ENCODE assay signal across 28 cellular contexts in genomic region chrX:32744906-32745305, GRCh38.
DNase-seq lines count a peak whose midpoint lies in the region; ATAC-seq, FAIRE-seq and TF ChIP-seq lines count a peak whose summit lies in the region.
"Had no signal": no experiment of that assay in that cellular context is flagged by ENCODE, and none has a peak within 500 bp of the region (broad histone marks: within the 10 kb centered on the region; RNA-seq: fewer than 3 reads in every experiment).

No MANE protein-coding gene starts in this region.

- TF ChIP-seq POLR2A in breast epithelium (IDR thresholded peaks at IDR 0.05) = no peak
- TF ChIP-seq POLR2A in endothelial cell of umbilical vein (IDR thresholded peaks at IDR 0.05; ENCODE audit: low read depth, low read length) = no peak

- no peak overlapping the region for H3K4me2 ChIP-seq in endothelial cell of umbilical vein (ENCODE audit: insufficient read depth, low read length)

- H3K9me3 ChIP-seq in breast epithelium = no peaks in the 10 kb centered on the region
- no peaks in the 10 kb centered on the region for H3K9me3 ChIP-seq in endothelial cell of umbilical vein (replicated peaks; ENCODE audit: control insufficient read depth, insufficient read depth, low read length)
- no peaks in the 10 kb centered on the region for H3K9me3 ChIP-seq in psoas muscle
- H3K9me3 ChIP-seq: BE2C, SJSA1 had no signal

- no peak overlapping the region for H3K9ac ChIP-seq in endothelial cell of umbilical vein (replicated peaks; ENCODE audit: extremely low read depth, insufficient read depth, low read length)

- POLR2A ChIA-PET in MCF 10A (lab: Yijun Ruan, JAX) = interaction anchor here (0.6 kb wide), 1 partner anchor 97 kb away, joined by 3 read pairs; no protein-coding TSS in a partner anchor
- POLR2A ChIA-PET in endothelial cell of umbilical vein (lab: Charles Lee) = no interaction called here

- H3K27ac ChIP-seq in breast epithelium (no peak overlapping the region), endothelial cell of umbilical vein (ENCODE audit: insufficient read depth, low read depth, low read length) (no peak overlapping the region), psoas muscle (peak overlapping the region; percentile 5)
- H3K27ac ChIP-seq: 22Rv1, SJSA1 had no signal

- dilution Hi-C loops in endothelial cell of umbilical vein (cut with MboI; ENCODE audit: extremely low pct_ligation_motif_present, low sequenced_read_pairs) = no loop called here

- H3K27me3 ChIP-seq in breast epithelium (peaks cover 0 to 2% of the 10 kb centered on the region in 2 donors), endothelial cell of umbilical vein (ENCODE audit: control insufficient read depth in 2 of 2, insufficient read depth in 2 of 2, low read length in 2 of 2) (no peaks in the 10 kb centered on the region), psoas muscle (ENCODE audit: insufficient read depth in 3 of 3, low read length in 2 of 3) (no peaks in the 10 kb centered on the region)
- H3K27me3 ChIP-seq: BE2C, SJSA1 had no signal

- H4K20me1 ChIP-seq in endothelial cell of umbilical vein (replicated peaks; ENCODE audit: control insufficient read depth, extremely low read depth, insufficient read depth, low read length) = no peaks in the 10 kb centered on the region

- intact Hi-C loops in MCF 10A (cut with micrococcal nuclease) (no loop called here), breast epithelium (cut with DNase I; ENCODE audit: low total_unique reads) (no loop called here), endothelial cell of umbilical vein (cut with micrococcal nuclease) (no loop called here), psoas muscle (cut with DNase I) (loop anchor here in 1 of 2 donors (5.0 kb wide), 1 partner anchor 1192 kb away; no protein-coding TSS in a partner anchor), posterior vena cava (cut with DNase I) (no loop called here), Right ventricle myocardium inferior (cut with DNase I) (no loop called here)

- no peak overlapping the region for H3K27ac Mint-ChIP-seq in MCF 10A (ENCODE audit: low read depth, unreplicated experiment)
- H3K27ac Mint-ChIP-seq in stimulated activated memory B cell treated with anti-CD40 and anti-IgM and Interleukin-4, amounts not matched to agents 10 μg/mL and 1 μg/mL and 100 μg/mL, for 72 hours = no peak overlapping the region
- H3K27ac Mint-ChIP-seq: CD14-positive monocyte; CD8-positive, alpha-beta memory T cell had no signal

- H3K9me1 ChIP-seq in endothelial cell of umbilical vein (replicated peaks; ENCODE audit: control insufficient read depth, extremely low read depth, insufficient read depth, low read length) = no peaks in the 10 kb centered on the region

- peaks cover 0 to 4% of the 10 kb centered on the region in 2 donors for H3K4me1 ChIP-seq in breast epithelium
- H3K4me1 ChIP-seq in endothelial cell of umbilical vein (ENCODE audit: control insufficient read depth, extremely low read depth, insufficient read depth, low read length) = peaks cover 5% of the 10 kb centered on the region
- no peaks in the 10 kb centered on the region for H3K4me1 ChIP-seq in psoas muscle
- H3K4me1 ChIP-seq: BE2C, SJSA1 had no signal

- no peaks in the 10 kb centered on the region for H3K9me3 Mint-ChIP-seq in MCF 10A (ENCODE audit: unreplicated experiment)
- H3K9me3 Mint-ChIP-seq in stimulated activated memory B cell treated with anti-CD40 and anti-IgM and Interleukin-4, amounts not matched to agents 10 μg/mL and 1 μg/mL and 100 μg/mL, for 72 hours = no peaks in the 10 kb centered on the region

- H3K4me1 Mint-ChIP-seq in MCF 10A (ENCODE audit: insufficient read depth, unreplicated experiment) = peaks cover 7% of the 10 kb centered on the region
- no peaks in the 10 kb centered on the region for H3K4me1 Mint-ChIP-seq in stimulated activated memory B cell treated with anti-CD40 and anti-IgM and Interleukin-4, amounts not matched to agents 10 μg/mL and 1 μg/mL and 100 μg/mL, for 72 hours
- H3K4me1 Mint-ChIP-seq: CD14-positive monocyte; CD8-positive, alpha-beta memory T cell had no signal

- no peaks in the 10 kb centered on the region for H3K36me3 ChIP-seq in breast epithelium
- H3K36me3 ChIP-seq in endothelial cell of umbilical vein (ENCODE audit: control insufficient read depth in 2 of 2, extremely low read depth in 1 of 2, insufficient read depth in 2 of 2, low read length in 2 of 2) = no peaks in the 10 kb centered on the region
- no peaks in the 10 kb centered on the region for H3K36me3 ChIP-seq in psoas muscle (ENCODE audit: insufficient read depth in 1 of 2, low read depth in 1 of 2)
- H3K36me3 ChIP-seq: BE2C, SJSA1 had no signal

- no peaks in the 10 kb centered on the region for H3K79me2 ChIP-seq in endothelial cell of umbilical vein (ENCODE audit: control insufficient read depth, insufficient read depth, low read length)

- BruUV-seq in MCF 10A (replicated peaks; lab: Mats Ljungman, UMichigan) = no TSS peak
- no TSS peak for BruUV-seq in endothelial cell of umbilical vein (replicated peaks; lab: Mats Ljungman, UMichigan)

- no peak overlapping the region for H2AFZ ChIP-seq in endothelial cell of umbilical vein (ENCODE audit: low read depth, low read length)

- ATAC-seq in psoas muscle (no peak), Right ventricle myocardium inferior (no peak)
- ATAC-seq in stimulated activated memory B cell treated with anti-CD40 and anti-IgM and Interleukin-4, amounts not matched to agents 10 μg/mL and 1 μg/mL and 100 μg/mL, for 72 hours = no peak
- ATAC-seq: PC-3 had no signal

- H3K4me3 Mint-ChIP-seq in MCF 10A (ENCODE audit: unreplicated experiment) = no peak overlapping the region
- H3K4me3 Mint-ChIP-seq in stimulated activated memory B cell treated with anti-CD40 and anti-IgM and Interleukin-4, amounts not matched to agents 10 μg/mL and 1 μg/mL and 100 μg/mL, for 72 hours = no peak overlapping the region
- H3K4me3 Mint-ChIP-seq: CD14-positive monocyte; CD8-positive, alpha-beta memory T cell had no signal

- H3K27me3 Mint-ChIP-seq in MCF 10A (ENCODE audit: insufficient read depth, unreplicated experiment) = no peaks in the 10 kb centered on the region
- no peaks in the 10 kb centered on the region for H3K27me3 Mint-ChIP-seq in stimulated activated memory B cell treated with anti-CD40 and anti-IgM and Interleukin-4, amounts not matched to agents 10 μg/mL and 1 μg/mL and 100 μg/mL, for 72 hours

- 71 to 84% (median 78%) methylated on average over 1 of the region's 1 CpG for WGBS in psoas muscle, 3 donors

- CTCF ChIA-PET in MCF 10A (lab: Yijun Ruan, JAX) = no interaction called here
- CTCF ChIA-PET in endothelial cell of umbilical vein (lab: Charles Lee) = no interaction called here

- H3K4me3 ChIP-seq in breast epithelium = no peak overlapping the region
- H3K4me3 ChIP-seq in endothelial cell of umbilical vein (replicated peaks in 1 of 3; ENCODE audit: insufficient read depth in 1 of 3, low read depth in 1 of 3, low read length in 3 of 3) = no peak overlapping the region
- H3K4me3 ChIP-seq in psoas muscle = no peak overlapping the region
- H3K4me3 ChIP-seq: SJSA1 had no signal

- no peaks in the 10 kb centered on the region for H3K36me3 Mint-ChIP-seq in MCF 10A (ENCODE audit: insufficient read depth, unreplicated experiment)
- no peaks in the 10 kb centered on the region for H3K36me3 Mint-ChIP-seq in stimulated activated memory B cell treated with anti-CD40 and anti-IgM and Interleukin-4, amounts not matched to agents 10 μg/mL and 1 μg/mL and 100 μg/mL, for 72 hours
- H3K36me3 Mint-ChIP-seq: CD14-positive monocyte had no signal

- no peak for FAIRE-seq in endothelial cell of umbilical vein (lab: Jason Lieb, UNC)
- FAIRE-seq: GM12892, GM19239, H54 had no signal

- peak; percentile 8 for DNase-seq in MCF 10A (ENCODE audit: unreplicated experiment)
- DNase-seq in breast epithelium (ENCODE audit: low spot score in 2 of 2) = no peak
- DNase-seq in endothelial cell of umbilical vein (ENCODE audit: low read depth, low spot score) = peak; percentile 39
- no peak for DNase-seq in psoas muscle
- DNase-seq in posterior vena cava (ENCODE audit: low spot score) = no peak
- DNase-seq in Right ventricle myocardium inferior (ENCODE audit: missing footprints) = no peak
- no peak for DNase-seq in stimulated activated CD4-positive, alpha-beta T cell treated with anti-CD3 and anti-CD28 coated beads, Interleukin-4, amount 100 ng/mL, for 24 hours
- DNase-seq: ACHN; BE2C; CD8-positive, alpha-beta memory T cell; DMS153; DND-41; Karpas-422; NCI-H1092 treated with DMSO at 0.1 percent for 48 hours; NCI-H1436; NCI-H187 treated with DMSO at 0.1 percent for 48 hours; NCI-H2107; NCI-H524; NCI-H748 treated with DMSO at 0.1 percent for 48 hours; PC-3; Right ventricle myocardium superior had no signal

- no peak for TF ChIP-seq CTCF in MCF 10A (IDR thresholded peaks at IDR 0.05; ENCODE audit: unreplicated experiment)
- no peak for TF ChIP-seq CTCF in breast epithelium (IDR thresholded peaks at IDR 0.05)
- no peak for TF ChIP-seq CTCF in endothelial cell of umbilical vein (IDR thresholded peaks at IDR 0.05; ENCODE audit: extremely low read depth in 1 of 2, insufficient read depth in 1 of 2, low read depth in 1 of 2, low read length in 2 of 2)
- TF ChIP-seq CTCF in psoas muscle (IDR thresholded peaks at IDR 0.05) = no peak

TF ChIP-seq in endothelial cell of umbilical vein, 7 proteins besides CTCF, POLR2A, EP300 and RAD21:
- TF ChIP-seq JUN (IDR thresholded peaks at IDR 0.05; ENCODE audit: borderline replicate concordance, insufficient read depth, insufficient read length, low read depth) = no peak
- TF ChIP-seq GATA2 (IDR thresholded peaks at IDR 0.05; ENCODE audit: insufficient read depth, insufficient read length, low read depth, low read length) = no peak
- TF ChIP-seq MYC (IDR thresholded peaks at IDR 0.05; ENCODE audit: low read depth, low read length) = no peak
- TF ChIP-seq FOS (IDR thresholded peaks at IDR 0.05; ENCODE audit: borderline replicate concordance, insufficient read depth, low read length) = no peak
- no peak for TF ChIP-seq POLR2AphosphoS5 (IDR thresholded peaks at IDR 0.05; ENCODE audit: insufficient read depth, low read depth, low read length)
- no peak for TF ChIP-seq MAX (IDR thresholded peaks at IDR 0.05; ENCODE audit: insufficient read depth, insufficient read length)
- TF ChIP-seq EZH2 (IDR thresholded peaks at IDR 0.05; ENCODE audit: borderline replicate concordance, low read depth, low read length, severe bottlenecking) = no peak

Comparison
In these comparisons a context has a peak if more than half of its experiments do, and no peak if none do; other contexts are left out.
1. DNase-seq: peak in MCF 10A (single experiment) and endothelial cell of umbilical vein (single experiment); none in breast epithelium (0 of 2), psoas muscle (0 of 2), posterior vena cava (single experiment), Right ventricle myocardium inferior (single experiment) and stimulated activated CD4-positive, alpha-beta T cell treated with anti-CD3 and anti-CD28 coated beads, Interleukin-4, amount 100 ng/mL, for 24 hours (single experiment).